ENCODE assay signal across 8 cellular contexts in genomic region chr3:185931777-185932176, GRCh38. TPM values are rescaled to one million over a fixed set of nuclear protein-coding genes. Genes with fewer than 3 reads are reported as not detected.
DNase-seq lines count a peak whose midpoint lies in the region; ATAC-seq, FAIRE-seq and TF ChIP-seq lines count a peak whose summit lies in the region.

No MANE protein-coding gene starts in this region.

- peaks cover 80% of the 10 kb centered on the region for H3K4me1 Mint-ChIP-seq in activated naive CD8-positive, alpha-beta T cell treated with anti-CD3 and anti-CD28 coated beads, Interleukin-2, amount 10 ng/mL, durations not matched to agents 7 days and 5 days

- H3K27ac ChIP-seq in HepG2 (ENCODE audit: extremely low read length, insufficient read depth, low read length) = peak overlapping the region; percentile 1
- H3K27ac ChIP-seq in right lobe of liver = peak overlapping the region in 1 of 3 donors; percentile 1
- H3K27ac ChIP-seq in lower lobe of right lung = no peak overlapping the region

- H4K20me1 ChIP-seq in HepG2 (ENCODE audit: insufficient read depth, low read length) = peaks cover 100% of the 10 kb centered on the region

- intact Hi-C loops in HepG2 (cut with micrococcal nuclease; ENCODE audit: unreplicated experiment) (no loop called here), right lobe of liver (cut with DNase I) (no loop called here), lower lobe of right lung (cut with DNase I) (no loop called here)

- peaks cover 2 to 41% of the 10 kb centered on the region in 2 experiments for H3K36me3 ChIP-seq in HepG2 (replicated peaks in 1 of 2; ENCODE audit: control insufficient read depth in 1 of 2, insufficient read depth in 2 of 2, low read length in 2 of 2)
- H3K36me3 ChIP-seq in right lobe of liver = peaks cover 0 to 2% (median 0%) of the 10 kb centered on the region in 4 donors
- peaks cover 17% of the 10 kb centered on the region for H3K36me3 ChIP-seq in lower lobe of right lung

- no peaks in the 10 kb centered on the region; a peak in 1 of 5 replicates for H3K27me3 ChIP-seq in HepG2 (ENCODE audit: control insufficient read depth in 1 of 2, insufficient read depth in 2 of 2, low read length in 2 of 2)
- no peaks in the 10 kb centered on the region for H3K27me3 ChIP-seq in right lobe of liver
- no peaks in the 10 kb centered on the region for H3K27me3 ChIP-seq in lower lobe of right lung (ENCODE audit: low read depth)

- no peak for ATAC-seq in HepG2
- no peak for ATAC-seq in right lobe of liver
- ATAC-seq in activated naive CD8-positive, alpha-beta T cell treated with anti-CD3 and anti-CD28 coated beads, Interleukin-2, amount 10 ng/mL, durations not matched to agents 7 days and 5 days (ENCODE audit: low read depth) = no peak
- no peak for ATAC-seq in lower lobe of right lung

- H2AFZ ChIP-seq in HepG2 (ENCODE audit: low read length) = no peak overlapping the region

- H3K4me3 Mint-ChIP-seq in activated naive CD8-positive, alpha-beta T cell treated with anti-CD3 and anti-CD28 coated beads, Interleukin-2, amount 10 ng/mL, durations not matched to agents 7 days and 5 days = peak overlapping the region; percentile 99

- TF ChIP-seq CTCF in HepG2 (CRISPR knock-in tag; IDR thresholded peaks at IDR 0.05) (no peak), right lobe of liver (IDR thresholded peaks at IDR 0.05) (no peak), lower lobe of right lung (IDR thresholded peaks at IDR 0.05) (no peak)

- H3K4me2 ChIP-seq in HepG2 (ENCODE audit: low read depth, low read length) = peak overlapping the region; percentile 73

- H3K27ac Mint-ChIP-seq in activated naive CD8-positive, alpha-beta T cell treated with anti-CD3 and anti-CD28 coated beads, Interleukin-2, amount 10 ng/mL, durations not matched to agents 7 days and 5 days = peak overlapping the region; percentile 59

- POLR2A ChIA-PET in HepG2 (lab: Yijun Ruan, JAX) = interaction anchor here (0.9 to 1.7 kb wide), 2 partner anchors 11 to 22 kb away, joined by 3 to 6 read pairs; no protein-coding TSS in a partner anchor
- POLR2A ChIA-PET in activated naive CD8-positive, alpha-beta T cell treated with anti-CD3 and anti-CD28 coated beads, Interleukin-2, amount 10 ng/mL, durations not matched to agents 7 days and 5 days (lab: Charles Lee) = interaction anchor here (1.3 kb wide), 1 partner anchor 12 kb away, joined by 4 read pairs; no protein-coding TSS in a partner anchor

- no peak for DNase-seq in HepG2 (ENCODE audit: low spot score)
- DNase-seq in right lobe of liver = no peak
- no peak for DNase-seq in activated naive CD8-positive, alpha-beta T cell treated with anti-CD3 and anti-CD28 coated beads, Interleukin-2, amount 10 ng/mL, durations not matched to agents 7 days and 5 days
- DNase-seq in lower lobe of right lung = no peak
- DNase-seq in NCI-H1417 treated with DMSO at 0.1 percent for 48 hours (lab: John Stamatoyannopoulos, UW) = no peak
- no peak for DNase-seq in HPDE6-E6E7 (ENCODE audit: extremely low spot score)
- no peak for DNase-seq in NCI-H2107 (lab: John Stamatoyannopoulos, UW)
- no peak for DNase-seq in SIG-M5 treated with dmso at 0.1 percent for 504 hours (lab: John Stamatoyannopoulos, UW; ENCODE audit: unreplicated experiment)

- no peak for TF ChIP-seq EP300 in HepG2 (IDR thresholded peaks at IDR 0.05; ENCODE audit: low read depth in 2 of 2, low read length in 2 of 2)
- TF ChIP-seq EP300 in HepG2 (CRISPR knock-in tag; IDR thresholded peaks at IDR 0.05; ENCODE audit: borderline replicate concordance) = no peak

- CTCF ChIA-PET in HepG2 (lab: Yijun Ruan, JAX; ENCODE audit: low intra/inter-chr PET ratio, low total read pairs) = no interaction called here

- TF ChIP-seq POLR2A in HepG2 (IDR thresholded peaks at IDR 0.05; ENCODE audit: insufficient read depth in 1 of 2, low read depth in 2 of 2, low read length in 2 of 2) = no peak
- no peak for TF ChIP-seq POLR2A in right lobe of liver (IDR thresholded peaks at IDR 0.05)

- H3K9me3 ChIP-seq in HepG2 (ENCODE audit: low read length) = no peaks in the 10 kb centered on the region
- no peaks in the 10 kb centered on the region for H3K9me3 ChIP-seq in right lobe of liver
- no peaks in the 10 kb centered on the region for H3K9me3 ChIP-seq in lower lobe of right lung

- peaks cover 66% of the 10 kb centered on the region for H3K36me3 Mint-ChIP-seq in activated naive CD8-positive, alpha-beta T cell treated with anti-CD3 and anti-CD28 coated beads, Interleukin-2, amount 10 ng/mL, durations not matched to agents 7 days and 5 days

- no peaks in the 10 kb centered on the region for H3K27me3 Mint-ChIP-seq in activated naive CD8-positive, alpha-beta T cell treated with anti-CD3 and anti-CD28 coated beads, Interleukin-2, amount 10 ng/mL, durations not matched to agents 7 days and 5 days

- no TSS peak for BruUV-seq in HepG2 (replicated peaks; lab: Mats Ljungman, UMichigan)

- H3K4me1 ChIP-seq in HepG2 (ENCODE audit: insufficient read depth, low read length) (peaks cover 73% of the 10 kb centered on the region), right lobe of liver (peaks cover 0 to 88% (median 29%) of the 10 kb centered on the region in 4 donors), lower lobe of right lung (peaks cover 88% of the 10 kb centered on the region)

- 38% methylated on average over 3 of the region's 3 CpGs for WGBS in HepG2 (ENCODE audit: low lambda C conversion rate)
- 16% methylated on average over 3 of the region's 3 CpGs for WGBS in right lobe of liver (ENCODE audit: insufficient coverage, low coverage, low lambda C conversion rate, missing lambda C conversion rate)

- H3K79me2 ChIP-seq in HepG2 (ENCODE audit: insufficient read depth, low read length) = peaks cover 100% of the 10 kb centered on the region

- peak overlapping the region in 2 of 3 experiments; percentile 85 to 97; a peak in 3 of 6 replicates for H3K4me3 ChIP-seq in HepG2 (replicated peaks in 1 of 3; ENCODE audit: insufficient read depth in 1 of 3, low read depth in 2 of 3, low read length in 3 of 3)
- H3K4me3 ChIP-seq in right lobe of liver = peak overlapping the region in 1 of 3 donors; percentile 2
- peak overlapping the region; percentile 22 for H3K4me3 ChIP-seq in lower lobe of right lung

- FAIRE-seq in HepG2 (lab: Jason Lieb, UNC) = no peak

- in situ Hi-C loops in HepG2 (cut with HindIII; ENCODE audit: extremely low pct_ligation_motif_present, low pct_unique_long_range_greater_than_20kb) = no loop called here

- H3K9ac ChIP-seq in HepG2 (ENCODE audit: insufficient read depth, low read depth, low read length) = peak overlapping the region; percentile 38; the same call in 1 of the 2 replicates

- no peak for TF ChIP-seq RAD21 in HepG2 (CRISPR knock-in tag; IDR thresholded peaks at IDR 0.05)

- no peaks in the 10 kb centered on the region for H3K9me3 Mint-ChIP-seq in activated naive CD8-positive, alpha-beta T cell treated with anti-CD3 and anti-CD28 coated beads, Interleukin-2, amount 10 ng/mL, durations not matched to agents 7 days and 5 days

TF ChIP-seq in HepG2, 621 proteins besides CTCF, POLR2A, EP300 and RAD21 (continues in another document):
- TF ChIP-seq ERF (CRISPR knock-in tag; IDR thresholded peaks at IDR 0.05) = no peak
- TF ChIP-seq, protein P1, sequence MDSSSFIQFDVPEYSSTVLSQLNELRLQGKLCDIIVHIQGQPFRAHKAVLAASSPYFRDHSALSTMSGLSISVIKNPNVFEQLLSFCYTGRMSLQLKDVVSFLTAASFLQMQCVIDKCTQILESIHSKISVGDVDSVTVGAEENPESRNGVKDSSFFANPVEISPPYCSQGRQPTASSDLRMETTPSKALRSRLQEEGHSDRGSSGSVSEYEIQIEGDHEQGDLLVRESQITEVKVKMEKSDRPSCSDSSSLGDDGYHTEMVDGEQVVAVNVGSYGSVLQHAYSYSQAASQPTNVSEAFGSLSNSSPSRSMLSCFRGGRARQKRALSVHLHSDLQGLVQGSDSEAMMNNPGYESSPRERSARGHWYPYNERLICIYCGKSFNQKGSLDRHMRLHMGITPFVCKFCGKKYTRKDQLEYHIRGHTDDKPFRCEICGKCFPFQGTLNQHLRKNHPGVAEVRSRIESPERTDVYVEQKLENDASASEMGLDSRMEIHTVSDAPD (CRISPR knock-in tag; IDR thresholded peaks at IDR 0.05) = no peak

RNA-seq across cellular contexts. Expression of gene TRA2B, which starts 6.0 kb away (rescaled TPM):
- total RNA-seq in HepG2 (2016; rRNA removed; fragmentation: Illumina TruSeq; extraction: Trizol) = 241 and 259 TPM in 2 replicates
- 38.2 and 46.4 TPM in 2 replicates for total RNA-seq in HepG2 (2016; cell fraction: cytosol; rRNA removed; fragmentation: Illumina TruSeq; extraction: Trizol; ENCODE audit: low read depth)
- total RNA-seq in HepG2 (2016; cell fraction: insoluble cytoplasmic fraction; rRNA removed; fragmentation: Illumina TruSeq; extraction: Trizol) = 252 and 280 TPM in 2 replicates
- 76.5 and 81.0 TPM in 2 replicates for total RNA-seq in HepG2 (2016; cell fraction: membrane; rRNA removed; fragmentation: Illumina TruSeq; extraction: Trizol)
- total RNA-seq in HepG2 (2016; cell fraction: nucleus; rRNA removed; fragmentation: Illumina TruSeq; extraction: Trizol) = 391 and 395 TPM in 2 replicates
- 83.9 and 105 TPM in 2 replicates for polyA plus RNA-seq in HepG2 (2011; rRNA removed)
- 65.0 and 65.1 TPM in 2 replicates for polyA plus RNA-seq in HepG2 (2011; cell fraction: cytosol; rRNA removed)
- 235 and 261 TPM in 2 replicates for polyA plus RNA-seq in HepG2 (2011; cell fraction: nucleus; rRNA removed)
- polyA plus RNA-seq in HepG2 (2012) = 62.0 and 93.0 TPM in 2 replicates
- polyA plus RNA-seq in HepG2 (2016; cell fraction: cytosol; fragmentation: Illumina TruSeq; extraction: Trizol; ENCODE audit: low read depth) = 42.7 and 46.3 TPM in 2 replicates
- polyA plus RNA-seq in HepG2 (2016; cell fraction: insoluble cytoplasmic fraction; fragmentation: Illumina TruSeq; extraction: Trizol; ENCODE audit: low read depth) = 362 and 401 TPM in 2 replicates
- 75.5 and 84.5 TPM in 2 replicates for polyA plus RNA-seq in HepG2 (2016; cell fraction: membrane; fragmentation: Illumina TruSeq; extraction: Trizol; ENCODE audit: low read depth)
- 261 and 267 TPM in 2 replicates for polyA plus RNA-seq in HepG2 (2016; cell fraction: nucleus; fragmentation: Illumina TruSeq; extraction: Trizol; ENCODE audit: insufficient read depth, low read depth)
- polyA minus RNA-seq in HepG2 (2011; rRNA and poly(A)+ RNA removed; ENCODE audit: low replicate concordance) = 162 and 478 TPM in 2 replicates
- 95.7 and 153 TPM in 2 replicates for polyA minus RNA-seq in HepG2 (2011; cell fraction: cytosol; rRNA and poly(A)+ RNA removed)
- 674 and 713 TPM in 2 replicates for polyA minus RNA-seq in HepG2 (2011; cell fraction: nucleus; rRNA and poly(A)+ RNA removed)
- 10 to 100 TPM; 31.0 to 68.5 (median 49.6) TPM for total RNA-seq in right lobe of liver
- total RNA-seq in activated naive CD8-positive, alpha-beta T cell treated with anti-CD3 and anti-CD28 coated beads, Interleukin-2, amount 10 ng/mL, durations not matched to agents 7 days and 5 days = 100 to 1,000 TPM; 222 to 243 TPM
- 103 TPM for total RNA-seq in lower lobe of right lung
